Comparison of ENCODE assay signal across 18 cellular contexts in the genomic region with DNA sequence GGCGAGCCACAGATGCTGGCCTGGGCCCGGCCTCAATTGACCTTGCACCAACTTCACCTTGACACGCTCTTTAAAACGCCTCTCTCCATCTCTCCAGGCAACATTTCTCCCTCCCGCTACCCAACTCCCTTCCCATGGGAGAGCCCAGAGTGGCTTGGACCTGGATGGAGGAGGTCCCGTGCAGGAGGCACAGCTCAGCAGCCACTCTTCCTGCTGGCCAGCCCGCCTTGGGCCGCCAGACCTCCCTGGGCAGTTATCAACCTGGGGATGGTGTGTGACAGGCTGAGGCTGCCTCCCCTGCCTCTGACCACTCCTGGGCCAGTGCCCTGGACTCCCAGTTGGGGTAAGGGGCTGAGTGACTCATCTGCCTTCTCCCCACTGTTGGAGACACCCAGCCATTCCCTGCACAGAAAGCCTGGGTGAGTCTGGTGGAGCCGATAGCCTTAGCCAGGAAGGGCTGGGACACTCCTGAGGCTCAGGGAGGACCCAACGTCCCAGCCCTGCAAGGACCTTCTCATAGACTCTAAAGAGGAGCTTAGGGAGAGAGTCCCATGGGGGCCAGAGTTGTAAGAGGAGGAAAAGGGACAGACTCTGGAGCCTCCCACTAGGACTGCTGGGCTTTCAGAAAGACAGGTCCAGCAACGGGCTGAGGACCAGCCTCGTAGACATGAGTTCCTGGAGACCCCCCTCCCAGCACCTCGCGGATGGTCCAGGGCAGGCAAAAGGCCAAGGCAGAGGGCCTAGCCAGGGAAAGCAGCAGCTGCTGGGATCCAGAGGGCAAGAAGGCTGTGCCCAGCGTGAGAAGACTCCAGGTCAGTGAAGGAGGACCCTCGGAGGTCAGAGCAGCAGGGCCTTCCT.
A peak's percentile ranks its signal among the peaks of the same experiment; 100 is the strongest.
DNase-seq lines count a peak whose midpoint lies in the region; ATAC-seq, FAIRE-seq and TF ChIP-seq lines count a peak whose summit lies in the region.
"Had no signal": no experiment of that assay in that cellular context is flagged by ENCODE, and none has a peak within 500 bp of the region (broad histone marks: within the 10 kb centered on the region; RNA-seq: fewer than 3 reads in every experiment).

No MANE protein-coding gene starts in this region.

- H3K27ac ChIP-seq in OCI-LY3 (ENCODE audit: low read length) (peak overlapping the region; percentile 94), kidney (ENCODE audit: low read depth in 2 of 2, low read length in 2 of 2) (no peak overlapping the region)
- H3K27ac ChIP-seq: A549, SJSA1 had no signal

- no peak for DNase-seq in GM12892 (ENCODE audit: insufficient read length)
- peak; percentile 53 for DNase-seq in sciatic nerve (ENCODE audit: low spot score)
- no peak for DNase-seq in kidney
- DNase-seq in Calu3 = no peak
- DNase-seq: NCI-H1105 treated with DMSO at 0.1 percent for 48 hours, NCI-H226, NCI-H774 had no signal

- peak overlapping the region; percentile 91 for H3K9ac ChIP-seq in OCI-LY3 (ENCODE audit: low read length)
- peak overlapping the region; percentile 19 for H3K9ac ChIP-seq in endocrine pancreas (ENCODE audit: control insufficient read depth, insufficient read depth, low read length)
- no peak overlapping the region for H3K9ac ChIP-seq in kidney (ENCODE audit: low read length in 2 of 2)

- TF ChIP-seq CTCF in OCI-LY3 (IDR thresholded peaks at IDR 0.05; ENCODE audit: low read depth, low read length) (no peak), kidney (IDR thresholded peaks at IDR 0.05; ENCODE audit: borderline replicate concordance, extremely low read depth, insufficient read depth) (no peak), Calu3 (IDR thresholded peaks at IDR 0.05; ENCODE audit: unreplicated experiment) (no peak)

- H3K4me3 ChIP-seq in OCI-LY3 (ENCODE audit: low read length) = no peak overlapping the region; the same call in 1 of the 2 replicates
- no peak overlapping the region for H3K4me3 ChIP-seq in endocrine pancreas (ENCODE audit: control insufficient read depth, insufficient read depth, low read length)
- H3K4me3 ChIP-seq in kidney (ENCODE audit: low read length in 2 of 2) = no peak overlapping the region
- H3K4me3 ChIP-seq: A549, GM12878, HAP-1, SJSA1 had no signal

- H3K27me3 Mint-ChIP-seq in Calu3 (ENCODE audit: unreplicated experiment) = peaks cover 68% of the 10 kb centered on the region

- no peaks in the 10 kb centered on the region for H3K79me2 ChIP-seq in OCI-LY3 (ENCODE audit: low read length)

- no peaks in the 10 kb centered on the region for H3K4me1 Mint-ChIP-seq in Calu3 (ENCODE audit: low read depth, unreplicated experiment)

- no peaks in the 10 kb centered on the region for H3K9me3 Mint-ChIP-seq in Calu3 (ENCODE audit: low read depth, unreplicated experiment)

- H3K9me3 ChIP-seq in OCI-LY3 (ENCODE audit: insufficient read depth, low read length) = peaks cover 9% of the 10 kb centered on the region
- H3K9me3 ChIP-seq in endocrine pancreas (ENCODE audit: control insufficient read depth, low read length) = no peaks in the 10 kb centered on the region
- H3K9me3 ChIP-seq in kidney (ENCODE audit: control insufficient read depth in 1 of 2, low read length in 2 of 2) = peaks cover 0 to 6% of the 10 kb centered on the region in 2 donors
- H3K9me3 ChIP-seq: A549, SJSA1 had no signal

- TF ChIP-seq POLR2A in GM12892 (IDR thresholded peaks at IDR 0.05; ENCODE audit: low read depth, low read length) = no peak

- no peak overlapping the region for H3K4me3 Mint-ChIP-seq in Calu3 (ENCODE audit: low read depth, unreplicated experiment)
- H3K4me3 Mint-ChIP-seq: B cell, CD14-positive monocyte, IgD-negative memory B cell had no signal

- peak overlapping the region; percentile 90 for H3K4me2 ChIP-seq in OCI-LY3 (ENCODE audit: low read length)
- H3K4me2 ChIP-seq: A549 had no signal

- no peaks in the 10 kb centered on the region for H3K36me3 Mint-ChIP-seq in Calu3 (ENCODE audit: insufficient read depth, unreplicated experiment)
- H3K36me3 Mint-ChIP-seq: CD14-positive monocyte had no signal

- intact Hi-C loops in sciatic nerve (cut with DNase I) (no loop called here), kidney (cut with DNase I) (no loop called here), Calu3 (cut with micrococcal nuclease; ENCODE audit: unreplicated experiment) (no loop called here)

- H4K20me1 ChIP-seq in OCI-LY3 (ENCODE audit: insufficient read depth, low read length) = no peaks in the 10 kb centered on the region

- ATAC-seq in sciatic nerve = no peak
- no peak for ATAC-seq in HG02981 (IDR thresholded peaks at IDR 0.05; ENCODE audit: unreplicated experiment)
- ATAC-seq: A549, Right ventricle myocardium inferior had no signal

- BruUV-seq in Calu3 (replicated peaks; lab: Mats Ljungman, UMichigan) = no TSS peak

- H3K4me1 ChIP-seq in OCI-LY3 (ENCODE audit: low read length) (peaks cover 95% of the 10 kb centered on the region), endocrine pancreas (ENCODE audit: control insufficient read depth, insufficient read depth, low read length) (no peaks in the 10 kb centered on the region), kidney (ENCODE audit: control insufficient read depth in 1 of 2, insufficient read depth in 1 of 2, low read depth in 1 of 2, low read length in 2 of 2) (no peaks in the 10 kb centered on the region)
- H3K4me1 ChIP-seq: A549, HAP-1, SJSA1 had no signal

- H3K36me3 ChIP-seq in OCI-LY3 (replicated peaks; ENCODE audit: low read depth, low read length) = peaks cover 15% of the 10 kb centered on the region
- H3K36me3 ChIP-seq in endocrine pancreas (ENCODE audit: control insufficient read depth, insufficient read depth, low read length) = peaks cover 2% of the 10 kb centered on the region
- H3K36me3 ChIP-seq in kidney (ENCODE audit: control insufficient read depth in 1 of 2, insufficient read depth in 2 of 2, low read length in 2 of 2) = no peaks in the 10 kb centered on the region
- H3K36me3 ChIP-seq: HAP-1, SJSA1 had no signal

- no peaks in the 10 kb centered on the region for H3K27me3 ChIP-seq in OCI-LY3 (ENCODE audit: low read depth, low read length)
- no peaks in the 10 kb centered on the region for H3K27me3 ChIP-seq in endocrine pancreas (ENCODE audit: control insufficient read depth, insufficient read depth, low read length)
- H3K27me3 ChIP-seq: SJSA1 had no signal

- FAIRE-seq in GM12892 (lab: Jason Lieb, UNC) (peak; percentile 21), kidney (lab: Jason Lieb, UNC) (no peak)
- FAIRE-seq: A549, GM12878 had no signal

- H3K27ac Mint-ChIP-seq in Calu3 (ENCODE audit: unreplicated experiment) = no peak overlapping the region
- H3K27ac Mint-ChIP-seq: B cell, IgD-negative memory B cell had no signal

- CTCF ChIA-PET in Calu3 (lab: Charles Lee) = no interaction called here

- H2AFZ ChIP-seq in OCI-LY3 (ENCODE audit: low read depth, low read length) = no peak overlapping the region

Comparison
In these comparisons a context has a peak if more than half of its experiments do, and no peak if none do; other contexts are left out.
1. H3K9ac ChIP-seq: peak in OCI-LY3 (single experiment) and endocrine pancreas (single experiment); none in kidney (0 of 2).